In genomic region chr6:120779441-120779840, GRCh38 we compare ENCODE assay signal across 26 cellular contexts.
"Had no signal": no experiment of that assay in that cellular context is flagged by ENCODE, and none has a peak within 500 bp of the region (broad histone marks: within the 10 kb centered on the region; RNA-seq: fewer than 3 reads in every experiment).

No MANE protein-coding gene starts in this region.

- H3K27ac ChIP-seq: heart left ventricle, left lung, lower lobe of right lung, neutrophil, parathyroid adenoma, right atrium auricular region, right lobe of liver, tibial nerve, vagina had no signal

- H3K4me3 ChIP-seq: heart left ventricle, left lung, lower lobe of right lung, right atrium auricular region, right lobe of liver, smooth muscle cell, tibial nerve, vagina had no signal

- H3K4me1 Mint-ChIP-seq: naive thymus-derived CD8-positive, alpha-beta T cell; nephron; neural crest cell; stimulated activated naive CD8-positive, alpha-beta T cell treated with anti-CD3 and anti-CD28 coated beads, Interleukin-15, amount 100 ng/mL, for 72 hours had no signal

- H3K9me3 ChIP-seq: lower lobe of right lung, neutrophil, right lobe of liver, vagina had no signal

- DNase-seq: left colon; left lung; lower lobe of right lung; mammary epithelial cell; mesenchymal stem cell; occipital lobe; right lobe of liver; stimulated activated CD4-positive, alpha-beta T cell treated with anti-CD3 and anti-CD28 coated beads, Interleukin-12 subunit alpha, Interleukin-12 subunit beta, amount 100 ng/mL, for 4 hours; stimulated activated CD4-positive, alpha-beta T cell treated with anti-CD3 and anti-CD28 coated beads, Interleukin-15, amount 100 ng/mL, for 24 hours; stimulated activated CD4-positive, alpha-beta T cell treated with anti-CD3 and anti-CD28 coated beads, Interleukin-2, amount 100 ng/mL, for 24 hours; stimulated activated CD4-positive, alpha-beta T cell treated with anti-CD3 and anti-CD28 coated beads, Interleukin-4, amount 100 ng/mL, for 1 hour; stimulated activated naive CD4-positive, alpha-beta T cell treated with Interleukin-2 at 50 U/mL for 16 hours; stimulated activated naive CD8-positive, alpha-beta T cell treated with anti-CD3 and anti-CD28 coated beads, Interleukin-15, amount 100 ng/mL, for 72 hours; substantia nigra had no signal

- H3K4me1 ChIP-seq: heart left ventricle, left lung, lower lobe of right lung, parathyroid adenoma, right atrium auricular region, right lobe of liver, tibial nerve, vagina had no signal

- H3K4me3 Mint-ChIP-seq: naive thymus-derived CD8-positive, alpha-beta T cell; nephron; neural crest cell; stimulated activated naive CD8-positive, alpha-beta T cell treated with anti-CD3 and anti-CD28 coated beads, Interleukin-15, amount 100 ng/mL, for 72 hours; type B pancreatic cell had no signal

- H3K36me3 Mint-ChIP-seq: naive thymus-derived CD8-positive, alpha-beta T cell; type B pancreatic cell had no signal

- H3K27me3 ChIP-seq: heart left ventricle, left lung, neutrophil, right atrium auricular region, right lobe of liver, tibial nerve, vagina had no signal

- ATAC-seq: heart left ventricle; left colon; left lung; naive thymus-derived CD8-positive, alpha-beta T cell; stimulated activated naive CD8-positive, alpha-beta T cell treated with anti-CD3 and anti-CD28 coated beads, Interleukin-15, amount 100 ng/mL, for 72 hours had no signal

- H3K27me3 Mint-ChIP-seq: progenitor cell of endocrine pancreas; stimulated activated naive CD8-positive, alpha-beta T cell treated with anti-CD3 and anti-CD28 coated beads, Interleukin-15, amount 100 ng/mL, for 72 hours; type B pancreatic cell had no signal

- H3K27ac Mint-ChIP-seq: naive thymus-derived CD8-positive, alpha-beta T cell; nephron; progenitor cell of endocrine pancreas; stimulated activated naive CD8-positive, alpha-beta T cell treated with anti-CD3 and anti-CD28 coated beads, Interleukin-15, amount 100 ng/mL, for 72 hours; type B pancreatic cell had no signal

- H3K36me3 ChIP-seq: heart left ventricle, left lung, lower lobe of right lung, neutrophil, right atrium auricular region, right lobe of liver, tibial nerve, vagina had no signal
